In genomic region chr2:12759248-12759647, GRCh38 we compare ENCODE assay signal across 11 cellular contexts. TPM values are rescaled to one million over a fixed set of nuclear protein-coding genes. Genes with fewer than 3 reads are reported as not detected.
DNase-seq lines count a peak whose midpoint lies in the region; ATAC-seq and TF ChIP-seq lines count a peak whose summit lies in the region.
"Had no signal": no experiment of that assay in that cellular context is flagged by ENCODE, and none has a peak within 500 bp of the region (broad histone marks: within the 10 kb centered on the region; RNA-seq: fewer than 3 reads in every experiment).

No MANE protein-coding gene starts in this region.

- 0 out of 2 replicates have a peak, but pooled peaks cover 3% of the 10 kb centered on the region for H3K9me3 ChIP-seq in SJCRH30 (replicated peaks)
- H3K9me3 ChIP-seq in gastrocnemius medialis = no peaks in the 10 kb centered on the region

- ATAC-seq in gastrocnemius medialis (peak; percentile 66 to 80), HG02623 (IDR thresholded peaks at IDR 0.05; ENCODE audit: unreplicated experiment) (no peak), HG03565 (IDR thresholded peaks at IDR 0.05; ENCODE audit: unreplicated experiment) (no peak), HG03159 (IDR thresholded peaks at IDR 0.05; ENCODE audit: unreplicated experiment) (no peak)
- ATAC-seq: naive thymus-derived CD8-positive, alpha-beta T cell had no signal

- in situ Hi-C loops in gastrocnemius medialis (cut with MboI; ENCODE audit: low sequenced_read_pairs in 4 of 4) = no loop called here

- intact Hi-C loops in gastrocnemius medialis (cut with DNase I; ENCODE audit: low total_unique reads) = no loop called here

- TF ChIP-seq CTCF in fibroblast of pulmonary artery (IDR thresholded peaks at IDR 0.05; ENCODE audit: low read length, missing control alignments) (no peak), gastrocnemius medialis (IDR thresholded peaks at IDR 0.05 in 4 of 5, conservative IDR thresholded peaks at IDR 0.05 in 1 of 5) (no peak)

- H3K4me3 ChIP-seq in SJCRH30 (no peak overlapping the region), fibroblast of pulmonary artery (replicated peaks; ENCODE audit: low read depth, low read length) (no peak overlapping the region), gastrocnemius medialis (no peak overlapping the region)
- H3K4me3 ChIP-seq: dorsolateral prefrontal cortex had no signal

- H3K27me3 ChIP-seq in SJCRH30 = no peaks in the 10 kb centered on the region
- no peaks in the 10 kb centered on the region for H3K27me3 ChIP-seq in gastrocnemius medialis

- DNase-seq in ELF-1 (ENCODE audit: low read depth, low spot score) (peak; percentile 22), SJCRH30 (peak; percentile 29 to 38), fibroblast of pulmonary artery (ENCODE audit: low read depth) (peak; percentile 69), gastrocnemius medialis (no peak), DMS 273 (lab: John Stamatoyannopoulos, UW; ENCODE audit: unreplicated experiment) (no peak)
- DNase-seq: activated effector memory CD4-positive, alpha-beta T cell treated with Interleukin-2 at 50 U/mL for 16 hours; dorsolateral prefrontal cortex; naive thymus-derived CD8-positive, alpha-beta T cell had no signal

- no peaks in the 10 kb centered on the region for H3K36me3 ChIP-seq in SJCRH30
- H3K36me3 ChIP-seq in gastrocnemius medialis = no peaks in the 10 kb centered on the region

- peak overlapping the region; percentile 41; the same call in 1 of the 2 replicates for H3K27ac ChIP-seq in SJCRH30
- peak overlapping the region; percentile 22 to 53 (median 46) for H3K27ac ChIP-seq in gastrocnemius medialis
- H3K27ac ChIP-seq: dorsolateral prefrontal cortex had no signal

- no peak for TF ChIP-seq POLR2A in gastrocnemius medialis (IDR thresholded peaks at IDR 0.05)

- peaks cover 9% of the 10 kb centered on the region; the same call in 1 of the 2 replicates for H3K4me1 ChIP-seq in SJCRH30
- peaks cover 9 to 17% of the 10 kb centered on the region in 2 donors for H3K4me1 ChIP-seq in gastrocnemius medialis

RNA-seq across cellular contexts. Expression of gene TRIB2, which starts 42.5 kb away (rescaled TPM):
- total RNA-seq in SJCRH30 (2014; rRNA removed; shearing (Covaris generic)) = 63.7 and 67.9 TPM in 2 replicates
- 10 to 100 TPM; 12.6 to 18.5 (median 15.9) TPM for total RNA-seq in gastrocnemius medialis

Comparison
In these comparisons a context has a peak if more than half of its experiments do, and no peak if none do; other contexts are left out.
1. DNase-seq: peak in ELF-1 (single experiment), SJCRH30 (2 of 2) and fibroblast of pulmonary artery (single experiment); none in gastrocnemius medialis (0 of 2) and DMS 273 (single experiment).
2. ATAC-seq: peak in gastrocnemius medialis (2 of 2); none in HG02623 (single experiment), HG03565 (single experiment) and HG03159 (single experiment).